20 cellular contexts compared by ENCODE assay signal in genomic region chr16:77404823-77405222, GRCh38. TPM values are rescaled to one million over a fixed set of nuclear protein-coding genes. Genes with fewer than 3 reads are reported as not detected.
"Had no signal": no experiment of that assay in that cellular context is flagged by ENCODE, and none has a peak within 500 bp of the region (broad histone marks: within the 10 kb centered on the region; RNA-seq: fewer than 3 reads in every experiment).

No MANE protein-coding gene starts in this region.

- H3K4me1 ChIP-seq: esophagus squamous epithelium, left ventricle myocardium inferior, upper lobe of left lung had no signal

- DNase-seq: caudate nucleus; effector CD4-positive, alpha-beta T cell; esophagus squamous epithelium; foreskin fibroblast; immature natural killer cell; kidney; left cardiac atrium; left ventricle myocardium inferior; natural killer cell; right cardiac atrium; small intestine; stimulated activated CD4-positive, alpha-beta T cell treated with anti-CD3 and anti-CD28 coated beads, Interleukin-2, amount 100 ng/mL, for 48 hours; stimulated activated naive CD4-positive, alpha-beta T cell treated with Interleukin-2 at 50 U/mL for 16 hours; upper lobe of left lung had no signal

- H3K27ac Mint-ChIP-seq: immature natural killer cell, natural killer cell had no signal

- H3K27ac ChIP-seq: coronary artery, epithelial cell of prostate, esophagus squamous epithelium, left ventricle myocardium inferior, upper lobe of left lung, vagina had no signal

- H3K4me3 ChIP-seq: coronary artery, esophagus squamous epithelium, left ventricle myocardium inferior, lung, upper lobe of left lung, vagina had no signal

- H3K4me3 Mint-ChIP-seq: immature natural killer cell, natural killer cell had no signal

- H3K36me3 ChIP-seq: esophagus squamous epithelium, left ventricle myocardium inferior, upper lobe of left lung, vagina had no signal

- H3K9me3 ChIP-seq: upper lobe of left lung, vagina had no signal

- H3K27me3 ChIP-seq: upper lobe of left lung, vagina had no signal

- H3K36me3 Mint-ChIP-seq: immature natural killer cell, natural killer cell had no signal

RNA-seq across cellular contexts. Expression of gene ADAMTS18, which starts 30.0 kb away (rescaled TPM):
- total RNA-seq: chondrocyte, esophagus squamous epithelium, left ventricle myocardium inferior, mucosa of gallbladder, natural killer cell, right cardiac atrium had no signal
- polyA plus RNA-seq: immature natural killer cell, right cardiac atrium had no signal
